In the genomic region with DNA sequence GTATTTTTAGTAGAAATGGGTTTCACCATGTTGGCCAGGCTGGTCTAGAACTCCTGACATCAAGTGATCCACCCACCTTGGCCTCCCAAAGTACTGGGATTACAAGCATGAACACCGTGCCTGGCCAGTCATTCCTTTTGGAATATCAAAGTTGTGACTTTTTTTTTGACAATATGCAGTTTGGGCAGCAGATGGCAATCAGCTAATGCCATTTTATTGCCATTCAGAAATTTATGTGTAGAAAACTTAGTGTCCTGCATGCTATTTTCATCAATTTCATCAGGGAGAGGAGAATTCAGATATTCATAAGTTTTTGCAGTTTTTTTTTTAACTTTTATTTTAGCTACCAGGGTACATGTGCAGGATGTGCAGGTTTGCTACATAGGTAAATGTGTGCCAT, we compare ENCODE assay signal across 5 cellular contexts. TPM values are rescaled to one million over a fixed set of nuclear protein-coding genes. Genes with fewer than 3 reads are reported as not detected.
"Had no signal": no experiment of that assay in that cellular context is flagged by ENCODE, and none has a peak within 500 bp of the region (broad histone marks: within the 10 kb centered on the region; RNA-seq: fewer than 3 reads in every experiment).

No MANE protein-coding gene starts in this region.

RNA-seq across cellular contexts. Expression of a gene that starts 28.5 kb away (rescaled TPM):
- total RNA-seq: cerebellum, Peyer's patch, Right ventricle myocardium inferior, SK-MEL-5 had no signal
- polyA plus RNA-seq: aorta had no signal

RNA-seq across cellular contexts. Expression of a gene that starts 31.6 kb away (rescaled TPM):
- polyA plus RNA-seq: aorta had no signal
